In the genomic region with DNA sequence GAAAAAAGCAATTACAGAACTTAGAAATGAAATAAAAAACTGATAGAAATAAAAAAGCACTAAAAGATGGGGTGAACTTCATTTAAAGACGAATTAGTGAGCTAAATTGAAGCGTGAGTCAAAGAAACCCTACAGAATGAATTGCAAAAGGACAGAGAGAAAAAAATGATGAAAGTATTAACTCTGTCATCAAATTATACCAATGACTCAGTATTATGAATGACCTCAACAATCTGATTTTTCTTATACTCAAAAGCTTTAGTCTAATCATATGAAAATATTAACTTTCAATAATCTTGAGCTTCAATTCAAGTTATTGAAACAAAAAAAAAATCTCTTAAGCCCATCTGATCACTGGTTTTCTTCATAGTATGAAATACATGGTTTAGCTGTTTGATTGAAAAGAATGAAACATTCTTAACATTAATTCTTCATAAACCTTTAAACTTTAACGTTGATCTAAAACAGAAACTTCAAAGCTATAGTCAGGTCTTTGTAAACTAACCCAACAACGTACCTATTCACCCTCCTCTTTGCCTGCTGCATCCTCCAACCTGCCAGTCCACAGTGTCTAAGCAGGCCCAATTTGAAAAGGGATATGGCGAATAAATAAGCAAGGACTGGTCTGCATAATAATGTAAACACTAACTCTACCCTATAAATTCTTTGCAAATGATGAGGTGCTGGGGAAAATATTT, we compare ENCODE assay signal across 2 cellular contexts.
TF ChIP-seq lines count a peak whose summit lies in the region.

No MANE protein-coding gene starts in this region.

TF ChIP-seq in HepG2, 621 proteins besides CTCF, POLR2A, EP300 and RAD21:
- TF ChIP-seq ZSCAN20 (CRISPR knock-in tag; IDR thresholded peaks at IDR 0.05; ENCODE audit: borderline replicate concordance) (no peak), MAFF (IDR thresholded peaks at IDR 0.05; ENCODE audit: low read depth, low read length) (peak; percentile 73), GABPA (IDR thresholded peaks at IDR 0.05; ENCODE audit: low read depth, low read length) (no peak), GABPA (CRISPR knock-in tag; IDR thresholded peaks at IDR 0.05; ENCODE audit: low read depth) (no peak), NFE2L2 (IDR thresholded peaks at IDR 0.05; ENCODE audit: low read length) (peak; percentile 76), MAFK (conservative IDR thresholded peaks at IDR 0.05 in 1 of 2, IDR thresholded peaks at IDR 0.05 in 1 of 2; ENCODE audit: low read length in 2 of 2) (peak; percentile 46 to 80)

TF ChIP-seq in K562, 482 proteins besides CTCF, POLR2A, EP300 and RAD21:
- TF ChIP-seq MAFG (tag; conservative IDR thresholded peaks at IDR 0.05) (peak; percentile 81), MAFF (IDR thresholded peaks at IDR 0.05; ENCODE audit: low read length) (peak; percentile 33; the same call in 1 of the 2 replicates), E2F3 (CRISPR knock-in tag; IDR thresholded peaks at IDR 0.05) (no peak), C11orf30 (IDR thresholded peaks at IDR 0.05; ENCODE audit: low read depth) (peak; percentile 52; the same call in 1 of the 2 replicates), GTF2F1 (IDR thresholded peaks at IDR 0.05; ENCODE audit: low read depth, low read length) (no peak), FOXP4 (CRISPR knock-in tag; IDR thresholded peaks at IDR 0.05; ENCODE audit: borderline replicate concordance) (no peak), RERE (CRISPR knock-in tag; IDR thresholded peaks at IDR 0.05; ENCODE audit: borderline replicate concordance) (no peak), FOXJ2 (tag; IDR thresholded peaks at IDR 0.05) (no peak), NFE2L1 (tag; IDR thresholded peaks at IDR 0.05; ENCODE audit: borderline replicate concordance, low read depth) (peak; percentile 62; the same call in 1 of the 2 replicates), ZBTB26 (CRISPR knock-in tag; IDR thresholded peaks at IDR 0.05) (no peak), TRIM24 (IDR thresholded peaks at IDR 0.05) (no peak), ZNF76 (CRISPR knock-in tag; IDR thresholded peaks at IDR 0.05; ENCODE audit: borderline replicate concordance) (no peak), ZNF830 (CRISPR knock-in tag; IDR thresholded peaks at IDR 0.05) (no peak), ZNF316 (IDR thresholded peaks at IDR 0.05) (peak; percentile 89), STAT5B (CRISPR knock-in tag; IDR thresholded peaks at IDR 0.05) (no peak), PHB (CRISPR knock-in tag; IDR thresholded peaks at IDR 0.05) (no peak), SMAD2 (IDR thresholded peaks at IDR 0.05; ENCODE audit: low read depth, low read length) (no peak)
- TF ChIP-seq, protein P1, sequence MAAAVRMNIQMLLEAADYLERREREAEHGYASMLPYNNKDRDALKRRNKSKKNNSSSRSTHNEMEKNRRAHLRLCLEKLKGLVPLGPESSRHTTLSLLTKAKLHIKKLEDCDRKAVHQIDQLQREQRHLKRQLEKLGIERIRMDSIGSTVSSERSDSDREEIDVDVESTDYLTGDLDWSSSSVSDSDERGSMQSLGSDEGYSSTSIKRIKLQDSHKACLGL (CRISPR knock-in tag; IDR thresholded peaks at IDR 0.05; ENCODE audit: borderline replicate concordance, poor library complexity, severe bottlenecking): no peak
